ENCODE assay signal across 1 cellular context in the genomic region with DNA sequence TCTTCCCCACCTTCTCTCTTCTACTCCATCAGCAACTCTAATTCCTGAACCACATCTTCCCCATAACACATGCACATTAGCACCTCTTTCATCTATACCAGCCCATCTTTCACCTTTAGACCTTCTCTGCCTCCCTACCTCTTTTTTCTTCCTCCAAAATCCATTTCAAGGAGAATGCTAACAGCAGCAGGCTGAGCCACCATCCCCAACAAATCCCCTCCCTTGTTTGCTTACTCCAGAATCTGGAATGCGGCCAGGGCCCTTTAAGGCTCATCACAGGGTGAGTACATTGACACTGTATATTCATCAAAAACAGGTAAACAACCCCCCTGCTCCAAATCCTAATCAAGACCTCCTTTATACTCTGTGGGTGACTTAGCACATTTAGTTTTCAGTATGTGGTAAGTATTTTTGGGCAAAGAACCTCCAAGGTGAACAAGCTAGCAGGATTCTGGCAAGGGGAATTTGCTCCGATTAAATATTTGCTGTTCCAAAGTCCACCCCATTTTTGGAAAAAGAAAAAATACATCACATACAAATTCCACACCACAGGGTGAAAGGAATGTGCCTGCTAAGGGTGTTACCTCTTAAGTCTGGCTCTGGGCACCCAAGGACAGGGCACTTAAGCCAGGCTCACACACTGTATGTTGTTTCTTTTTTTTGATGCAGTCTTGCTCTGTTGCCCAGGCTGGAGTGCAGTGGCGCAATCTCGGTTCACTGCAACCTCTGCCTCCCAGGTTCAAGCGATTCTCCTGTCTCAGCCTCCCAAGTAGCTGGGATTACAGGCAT.
TF ChIP-seq lines count a peak whose summit lies in the region.

No MANE protein-coding gene starts in this region.

TF ChIP-seq in HepG2, 621 proteins besides CTCF, POLR2A, EP300 and RAD21 (continued from another document):
- TF ChIP-seq, protein P1, sequence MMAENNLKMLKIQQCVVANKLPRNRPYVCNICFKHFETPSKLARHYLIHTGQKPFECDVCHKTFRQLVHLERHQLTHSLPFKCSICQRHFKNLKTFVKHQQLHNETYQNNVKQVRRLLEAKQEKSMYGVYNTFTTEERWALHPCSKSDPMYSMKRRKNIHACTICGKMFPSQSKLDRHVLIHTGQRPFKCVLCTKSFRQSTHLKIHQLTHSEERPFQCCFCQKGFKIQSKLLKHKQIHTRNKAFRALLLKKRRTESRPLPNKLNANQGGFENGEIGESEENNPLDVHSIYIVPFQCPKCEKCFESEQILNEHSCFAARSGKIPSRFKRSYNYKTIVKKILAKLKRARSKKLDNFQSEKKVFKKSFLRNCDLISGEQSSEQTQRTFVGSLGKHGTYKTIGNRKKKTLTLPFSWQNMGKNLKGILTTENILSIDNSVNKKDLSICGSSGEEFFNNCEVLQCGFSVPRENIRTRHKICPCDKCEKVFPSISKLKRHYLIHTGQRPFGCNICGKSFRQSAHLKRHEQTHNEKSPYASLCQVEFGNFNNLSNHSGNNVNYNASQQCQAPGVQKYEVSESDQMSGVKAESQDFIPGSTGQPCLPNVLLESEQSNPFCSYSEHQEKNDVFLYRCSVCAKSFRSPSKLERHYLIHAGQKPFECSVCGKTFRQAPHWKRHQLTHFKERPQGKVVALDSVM (CRISPR knock-in tag; IDR thresholded peaks at IDR 0.05): peak; percentile 96
